In the genomic region with DNA sequence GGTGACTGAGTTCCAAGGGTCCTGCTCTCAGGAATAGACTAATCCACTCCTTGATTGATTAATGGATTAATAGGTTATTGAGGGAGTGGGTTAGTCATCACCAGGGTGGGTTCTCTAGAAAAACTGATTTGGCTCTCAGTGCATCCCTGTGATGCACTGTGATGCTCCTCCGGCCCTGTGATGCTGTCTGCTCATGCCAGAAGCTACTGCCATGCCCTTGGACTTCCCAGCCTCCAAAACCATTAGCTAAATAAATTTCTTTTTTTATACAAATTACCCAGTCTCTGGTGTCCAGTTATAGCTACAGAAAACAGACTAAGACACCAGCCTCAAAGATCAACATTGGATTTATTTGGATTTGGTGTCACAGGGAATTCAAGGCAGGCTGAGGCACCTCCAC, we compare ENCODE assay signal across 9 cellular contexts. TPM values are rescaled to one million over a fixed set of nuclear protein-coding genes. Genes with fewer than 3 reads are reported as not detected.
"Had no signal": no experiment of that assay in that cellular context is flagged by ENCODE, and none has a peak within 500 bp of the region (broad histone marks: within the 10 kb centered on the region; RNA-seq: fewer than 3 reads in every experiment).

No MANE protein-coding gene starts in this region.

- H3K9ac ChIP-seq: KMS-11 had no signal

- H3K4me3 ChIP-seq: GM23338 had no signal

- H3K9me3 Mint-ChIP-seq: HFFc6 had no signal

- H3K27ac ChIP-seq: KMS-11 had no signal

- H3K4me1 Mint-ChIP-seq: IgD-negative memory B cell had no signal

- H3K27ac Mint-ChIP-seq: GM23338, H9, HFFc6, IgD-negative memory B cell had no signal

- H3K4me3 Mint-ChIP-seq: GM23338, H9, HFFc6 had no signal

- ATAC-seq: GM23338 had no signal

- DNase-seq: H9, HCEC 1CT, HFFc6, KBM-7 had no signal

RNA-seq across cellular contexts. Expression of a gene that starts 40.4 kb away (rescaled TPM):
- total RNA-seq: GM23338, H1, H9, HFFc6, HT-29 had no signal
